1 cellular context compared by ENCODE assay signal in genomic region chr11:74507582-74507981, GRCh38.
TF ChIP-seq lines count a peak whose summit lies in the region.

No MANE protein-coding gene starts in this region.

TF ChIP-seq in SK-N-SH treated with all-trans-retinoic acid at 6 μM for 48 hours, 23 proteins besides CTCF, POLR2A, EP300 and RAD21 (continued from another document):
- TF ChIP-seq CSRNP3 (CRISPR knock-in tag; IDR thresholded peaks at IDR 0.05), result no peak
- no peak for TF ChIP-seq TCF4 (CRISPR knock-in tag; IDR thresholded peaks at IDR 0.05; ENCODE audit: borderline replicate concordance)
- no peak for TF ChIP-seq SNAI2 (CRISPR knock-in tag; IDR thresholded peaks at IDR 0.05)
TF ChIP-seq in SK-N-SH treated with all-trans-retinoic acid at 6 μM for 48 hours: peak in this region for 0.
